In genomic region chr1:101238041-101238515, GRCh38 we compare ENCODE assay signal across 8 cellular contexts. TPM values are rescaled to one million over a fixed set of nuclear protein-coding genes. Genes with fewer than 3 reads are reported as not detected.
DNase-seq lines count a peak whose midpoint lies in the region; ATAC-seq and TF ChIP-seq lines count a peak whose summit lies in the region.

No MANE protein-coding gene starts in this region.

- no peaks in the 10 kb centered on the region for H3K36me3 ChIP-seq in colonic mucosa
- peaks cover 13% of the 10 kb centered on the region for H3K36me3 ChIP-seq in upper lobe of right lung

- no peaks in the 10 kb centered on the region for H3K9me3 Mint-ChIP-seq in nephron progenitor cell

- intact Hi-C loops in colonic mucosa (cut with DNase I) = no loop called here
- intact Hi-C loops in upper lobe of right lung (cut with DNase I) = no loop called here

- H3K27me3 ChIP-seq in colonic mucosa = peaks cover 23% of the 10 kb centered on the region
- H3K27me3 ChIP-seq in upper lobe of right lung = no peaks in the 10 kb centered on the region

- H3K9ac ChIP-seq in colonic mucosa (ENCODE audit: low read depth in 2 of 2, low read length in 2 of 2) = no peak overlapping the region

- ATAC-seq in GM21825 (IDR thresholded peaks at IDR 0.05; ENCODE audit: unreplicated experiment) (peak; percentile 23), upper lobe of right lung (no peak), GM19452 (IDR thresholded peaks at IDR 0.05; ENCODE audit: unreplicated experiment) (no peak), GM21423 (IDR thresholded peaks at IDR 0.05; ENCODE audit: unreplicated experiment) (no peak)

- H3K4me1 ChIP-seq in colonic mucosa = no peaks in the 10 kb centered on the region
- peaks cover 3% of the 10 kb centered on the region for H3K4me1 ChIP-seq in upper lobe of right lung

- H3K4me3 Mint-ChIP-seq in nephron progenitor cell = peak overlapping the region; percentile 95

- H3K27me3 Mint-ChIP-seq in nephron progenitor cell (ENCODE audit: low read depth, poor library complexity) = peaks cover 3% of the 10 kb centered on the region

- H3K4me3 ChIP-seq in colonic mucosa = peak overlapping the region; percentile 46
- H3K4me3 ChIP-seq in upper lobe of right lung = peak overlapping the region; percentile 62

- TF ChIP-seq CTCF in colonic mucosa (IDR thresholded peaks at IDR 0.05) (no peak), nephron progenitor cell (IDR thresholded peaks at IDR 0.05) (no peak), upper lobe of right lung (IDR thresholded peaks at IDR 0.05) (no peak)

- H3K4me1 Mint-ChIP-seq in nephron progenitor cell = peaks cover 50% of the 10 kb centered on the region

- peak; percentile 27 for DNase-seq in UCSD-AML1 (lab: John Stamatoyannopoulos, UW; ENCODE audit: unreplicated experiment)
- no peak for DNase-seq in colonic mucosa
- DNase-seq in nephron progenitor cell = peak; percentile 36
- no peak for DNase-seq in upper lobe of right lung
- DNase-seq in pons (ENCODE audit: low spot score) = no peak

- H3K27ac ChIP-seq in colonic mucosa = peak overlapping the region; percentile 24
- H3K27ac ChIP-seq in upper lobe of right lung = peak overlapping the region; percentile 78

- H3K27ac Mint-ChIP-seq in nephron progenitor cell = no peak overlapping the region

- peaks cover 27% of the 10 kb centered on the region for H3K36me3 Mint-ChIP-seq in nephron progenitor cell (ENCODE audit: low read depth)

- H3K9me3 ChIP-seq in colonic mucosa (no peaks in the 10 kb centered on the region), upper lobe of right lung (no peaks in the 10 kb centered on the region)

RNA-seq across cellular contexts. Expression of gene S1PR1, which starts 1.3 kb away (rescaled TPM):
- 10 to 100 TPM in 1 of 2 donors, 1 to 10 TPM in 1; 4.4 to 10.7 TPM for total RNA-seq in colonic mucosa
- 134 TPM for total RNA-seq in upper lobe of right lung

Comparison
In these comparisons a context has a peak if more than half of its experiments do, and no peak if none do; other contexts are left out.
1. DNase-seq: peak in UCSD-AML1 (single experiment) and nephron progenitor cell (single experiment); none in colonic mucosa (single experiment), upper lobe of right lung (single experiment) and pons (single experiment).
2. RNA of gene S1PR1, which starts 1.3 kb away (total RNA-seq): 134 TPM in upper lobe of right lung (single experiment); 4.4 to 10.7 TPM in colonic mucosa; every median in the first group is over 10 times any median in the second.